14 cellular contexts compared by ENCODE assay signal in the genomic region with DNA sequence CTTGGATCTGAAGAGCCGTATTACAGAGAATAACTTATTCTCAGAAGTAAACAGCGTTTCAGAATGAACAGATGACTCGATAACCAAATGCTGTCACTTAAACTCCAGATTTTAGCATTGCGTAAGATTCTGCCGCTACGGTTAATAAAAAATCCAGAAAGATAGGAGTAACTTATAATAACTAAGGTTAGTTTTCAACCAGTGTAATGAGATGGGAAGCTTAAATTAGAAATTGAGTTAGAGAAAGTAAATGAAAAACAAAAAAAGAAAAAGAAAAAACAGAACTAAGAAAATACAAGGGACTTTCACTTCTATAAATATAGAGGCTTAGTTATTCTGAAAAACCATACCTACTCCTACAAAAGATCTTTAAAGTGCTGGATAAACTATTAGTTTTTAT. TPM values are rescaled to one million over a fixed set of nuclear protein-coding genes. Genes with fewer than 3 reads are reported as not detected.
DNase-seq lines count a peak whose midpoint lies in the region; ATAC-seq and TF ChIP-seq lines count a peak whose summit lies in the region.
"Had no signal": no experiment of that assay in that cellular context is flagged by ENCODE, and none has a peak within 500 bp of the region (broad histone marks: within the 10 kb centered on the region; RNA-seq: fewer than 3 reads in every experiment).

No MANE protein-coding gene starts in this region.

- intact Hi-C loops in ascending aorta (cut with DNase I), result no loop called here

- peak; percentile 35 for DNase-seq in GM12865 (ENCODE audit: low read depth)
- no peak for DNase-seq in NCI-H187 (lab: John Stamatoyannopoulos, UW)
- no peak for DNase-seq in globus pallidus (ENCODE audit: low spot score)
- DNase-seq in ascending aorta (ENCODE audit: low spot score in 2 of 2), result no peak
- DNase-seq: activated CD4-positive, alpha-beta T cell treated with anti-CD3 and anti-CD28 coated beads, Interleukin-2, amount 50 U/mL, for 4 hours; NCI-H69; Right ventricle myocardium superior; stimulated activated CD8-positive, alpha-beta memory T cell treated with anti-CD3 and anti-CD28 coated beads, Interleukin-4, amount 100 ng/mL, for 48 hours; upper lobe of left lung had no signal

- H3K4me1 ChIP-seq in ascending aorta, result no peaks in the 10 kb centered on the region
- H3K4me1 ChIP-seq: upper lobe of left lung had no signal

- peak; percentile 60 for ATAC-seq in GM19463 (IDR thresholded peaks at IDR 0.05; ENCODE audit: unreplicated experiment)
- ATAC-seq in HG02870 (IDR thresholded peaks at IDR 0.05; ENCODE audit: unreplicated experiment), result peak; percentile 53
- peak; percentile 68 for ATAC-seq in HG03575 (IDR thresholded peaks at IDR 0.05; ENCODE audit: extremely low read depth, insufficient number of reproducible peaks, low FRiP score, unreplicated experiment)
- no peak for ATAC-seq in HG02588 (IDR thresholded peaks at IDR 0.05; ENCODE audit: unreplicated experiment)

- TF ChIP-seq CTCF in GM12865 (IDR thresholded peaks at IDR 0.05; ENCODE audit: insufficient read depth, low read depth, low read length, missing control alignments) (no peak), ascending aorta (IDR thresholded peaks at IDR 0.05) (no peak)

- H3K4me3 ChIP-seq in GM12865 (ENCODE audit: low read depth, low read length) (peak overlapping the region; percentile 3; the same call in 1 of the 2 replicates), ascending aorta (no peak overlapping the region)
- H3K4me3 ChIP-seq: upper lobe of left lung had no signal

- peaks cover 0 to 3% of the 10 kb centered on the region in 2 donors for H3K9me3 ChIP-seq in ascending aorta
- H3K9me3 ChIP-seq: upper lobe of left lung had no signal

- H3K27ac ChIP-seq in ascending aorta, result no peak overlapping the region
- H3K27ac ChIP-seq: upper lobe of left lung had no signal

- H3K36me3 ChIP-seq in ascending aorta, result no peaks in the 10 kb centered on the region
- H3K36me3 ChIP-seq: upper lobe of left lung had no signal

- no peaks in the 10 kb centered on the region for H3K27me3 ChIP-seq in ascending aorta
- H3K27me3 ChIP-seq: upper lobe of left lung had no signal

RNA-seq across cellular contexts. Expression of gene PARM1, which starts 13.1 kb away (rescaled TPM):
- total RNA-seq in ascending aorta, result 116 TPM
- total RNA-seq: osteocyte had no signal
